Comparison of ENCODE assay signal across 1 cellular context in the genomic region with DNA sequence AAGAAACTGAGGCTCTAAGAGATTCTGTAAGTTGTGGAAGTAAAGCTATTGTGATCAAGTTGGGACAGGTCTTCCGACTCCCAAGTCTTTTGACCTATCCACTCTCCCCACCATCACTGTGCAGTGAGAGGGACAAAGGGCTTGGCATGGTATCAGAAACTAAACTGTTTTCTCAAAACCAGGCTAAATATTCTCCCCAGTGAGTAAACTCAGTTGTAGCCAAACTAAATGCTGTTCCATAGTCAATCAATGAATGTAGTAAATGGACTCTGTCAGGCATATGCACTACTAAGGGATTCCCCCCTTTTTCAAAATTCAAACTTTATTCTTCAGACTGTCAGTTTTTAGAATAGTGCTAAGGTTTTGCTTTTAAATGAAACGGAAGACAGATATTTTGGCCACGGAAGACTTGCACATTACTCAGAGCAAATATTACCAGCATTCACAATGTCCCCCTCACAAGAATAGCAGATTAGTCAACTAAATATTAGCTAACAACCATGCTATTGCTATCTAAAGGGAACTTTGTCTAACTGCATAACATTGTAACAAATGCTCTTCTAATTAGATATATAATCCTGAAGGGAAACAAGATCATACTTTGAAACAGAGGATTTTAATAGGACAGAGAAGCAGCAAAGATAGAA.
TF ChIP-seq lines count a peak whose summit lies in the region.

No MANE protein-coding gene starts in this region.

TF ChIP-seq in WTC11, 78 proteins besides CTCF, POLR2A, EP300 and RAD21:
- TF ChIP-seq ETV6 (CRISPR knock-in tag; IDR thresholded peaks at IDR 0.05) (no peak), ZNF138 (CRISPR knock-in tag; conservative IDR thresholded peaks at IDR 0.05) (no peak), SP1 (CRISPR knock-in tag; conservative IDR thresholded peaks at IDR 0.05) (no peak), GTF2I (CRISPR knock-in tag; conservative IDR thresholded peaks at IDR 0.05) (no peak), CBFB (CRISPR knock-in tag; IDR thresholded peaks at IDR 0.05; ENCODE audit: low read depth) (no peak), CREM (CRISPR knock-in tag; IDR thresholded peaks at IDR 0.05) (no peak), NFYB (CRISPR knock-in tag; conservative IDR thresholded peaks at IDR 0.05; ENCODE audit: low read depth) (no peak)
- TF ChIP-seq, protein P1, sequence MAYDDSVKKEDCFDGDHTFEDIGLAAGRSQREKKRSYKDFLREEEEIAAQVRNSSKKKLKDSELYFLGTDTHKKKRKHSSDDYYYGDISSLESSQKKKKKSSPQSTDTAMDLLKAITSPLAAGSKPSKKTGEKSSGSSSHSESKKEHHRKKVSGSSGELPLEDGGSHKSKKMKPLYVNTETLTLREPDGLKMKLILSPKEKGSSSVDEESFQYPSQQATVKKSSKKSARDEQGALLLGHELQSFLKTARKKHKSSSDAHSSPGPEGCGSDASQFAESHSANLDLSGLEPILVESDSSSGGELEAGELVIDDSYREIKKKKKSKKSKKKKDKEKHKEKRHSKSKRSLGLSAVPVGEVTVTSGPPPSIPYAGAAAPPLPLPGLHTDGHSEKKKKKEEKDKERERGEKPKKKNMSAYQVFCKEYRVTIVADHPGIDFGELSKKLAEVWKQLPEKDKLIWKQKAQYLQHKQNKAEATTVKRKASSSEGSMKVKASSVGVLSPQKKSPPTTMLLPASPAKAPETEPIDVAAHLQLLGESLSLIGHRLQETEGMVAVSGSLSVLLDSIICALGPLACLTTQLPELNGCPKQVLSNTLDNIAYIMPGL (CRISPR knock-in tag; IDR thresholded peaks at IDR 0.05): no peak
- TF ChIP-seq, protein P2, sequence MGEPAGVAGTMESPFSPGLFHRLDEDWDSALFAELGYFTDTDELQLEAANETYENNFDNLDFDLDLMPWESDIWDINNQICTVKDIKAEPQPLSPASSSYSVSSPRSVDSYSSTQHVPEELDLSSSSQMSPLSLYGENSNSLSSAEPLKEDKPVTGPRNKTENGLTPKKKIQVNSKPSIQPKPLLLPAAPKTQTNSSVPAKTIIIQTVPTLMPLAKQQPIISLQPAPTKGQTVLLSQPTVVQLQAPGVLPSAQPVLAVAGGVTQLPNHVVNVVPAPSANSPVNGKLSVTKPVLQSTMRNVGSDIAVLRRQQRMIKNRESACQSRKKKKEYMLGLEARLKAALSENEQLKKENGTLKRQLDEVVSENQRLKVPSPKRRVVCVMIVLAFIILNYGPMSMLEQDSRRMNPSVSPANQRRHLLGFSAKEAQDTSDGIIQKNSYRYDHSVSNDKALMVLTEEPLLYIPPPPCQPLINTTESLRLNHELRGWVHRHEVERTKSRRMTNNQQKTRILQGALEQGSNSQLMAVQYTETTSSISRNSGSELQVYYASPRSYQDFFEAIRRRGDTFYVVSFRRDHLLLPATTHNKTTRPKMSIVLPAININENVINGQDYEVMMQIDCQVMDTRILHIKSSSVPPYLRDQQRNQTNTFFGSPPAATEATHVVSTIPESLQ (CRISPR knock-in tag; IDR thresholded peaks at IDR 0.05): no peak
- TF ChIP-seq, protein P3, sequence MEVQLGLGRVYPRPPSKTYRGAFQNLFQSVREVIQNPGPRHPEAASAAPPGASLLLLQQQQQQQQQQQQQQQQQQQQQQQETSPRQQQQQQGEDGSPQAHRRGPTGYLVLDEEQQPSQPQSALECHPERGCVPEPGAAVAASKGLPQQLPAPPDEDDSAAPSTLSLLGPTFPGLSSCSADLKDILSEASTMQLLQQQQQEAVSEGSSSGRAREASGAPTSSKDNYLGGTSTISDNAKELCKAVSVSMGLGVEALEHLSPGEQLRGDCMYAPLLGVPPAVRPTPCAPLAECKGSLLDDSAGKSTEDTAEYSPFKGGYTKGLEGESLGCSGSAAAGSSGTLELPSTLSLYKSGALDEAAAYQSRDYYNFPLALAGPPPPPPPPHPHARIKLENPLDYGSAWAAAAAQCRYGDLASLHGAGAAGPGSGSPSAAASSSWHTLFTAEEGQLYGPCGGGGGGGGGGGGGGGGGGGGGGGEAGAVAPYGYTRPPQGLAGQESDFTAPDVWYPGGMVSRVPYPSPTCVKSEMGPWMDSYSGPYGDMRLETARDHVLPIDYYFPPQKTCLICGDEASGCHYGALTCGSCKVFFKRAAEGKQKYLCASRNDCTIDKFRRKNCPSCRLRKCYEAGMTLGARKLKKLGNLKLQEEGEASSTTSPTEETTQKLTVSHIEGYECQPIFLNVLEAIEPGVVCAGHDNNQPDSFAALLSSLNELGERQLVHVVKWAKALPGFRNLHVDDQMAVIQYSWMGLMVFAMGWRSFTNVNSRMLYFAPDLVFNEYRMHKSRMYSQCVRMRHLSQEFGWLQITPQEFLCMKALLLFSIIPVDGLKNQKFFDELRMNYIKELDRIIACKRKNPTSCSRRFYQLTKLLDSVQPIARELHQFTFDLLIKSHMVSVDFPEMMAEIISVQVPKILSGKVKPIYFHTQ (CRISPR knock-in tag; IDR thresholded peaks at IDR 0.05): no peak
- TF ChIP-seq, protein P4, sequence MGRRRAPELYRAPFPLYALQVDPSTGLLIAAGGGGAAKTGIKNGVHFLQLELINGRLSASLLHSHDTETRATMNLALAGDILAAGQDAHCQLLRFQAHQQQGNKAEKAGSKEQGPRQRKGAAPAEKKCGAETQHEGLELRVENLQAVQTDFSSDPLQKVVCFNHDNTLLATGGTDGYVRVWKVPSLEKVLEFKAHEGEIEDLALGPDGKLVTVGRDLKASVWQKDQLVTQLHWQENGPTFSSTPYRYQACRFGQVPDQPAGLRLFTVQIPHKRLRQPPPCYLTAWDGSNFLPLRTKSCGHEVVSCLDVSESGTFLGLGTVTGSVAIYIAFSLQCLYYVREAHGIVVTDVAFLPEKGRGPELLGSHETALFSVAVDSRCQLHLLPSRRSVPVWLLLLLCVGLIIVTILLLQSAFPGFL (CRISPR knock-in tag; IDR thresholded peaks at IDR 0.05; ENCODE audit: borderline replicate concordance): no peak
- TF ChIP-seq, protein P5, sequence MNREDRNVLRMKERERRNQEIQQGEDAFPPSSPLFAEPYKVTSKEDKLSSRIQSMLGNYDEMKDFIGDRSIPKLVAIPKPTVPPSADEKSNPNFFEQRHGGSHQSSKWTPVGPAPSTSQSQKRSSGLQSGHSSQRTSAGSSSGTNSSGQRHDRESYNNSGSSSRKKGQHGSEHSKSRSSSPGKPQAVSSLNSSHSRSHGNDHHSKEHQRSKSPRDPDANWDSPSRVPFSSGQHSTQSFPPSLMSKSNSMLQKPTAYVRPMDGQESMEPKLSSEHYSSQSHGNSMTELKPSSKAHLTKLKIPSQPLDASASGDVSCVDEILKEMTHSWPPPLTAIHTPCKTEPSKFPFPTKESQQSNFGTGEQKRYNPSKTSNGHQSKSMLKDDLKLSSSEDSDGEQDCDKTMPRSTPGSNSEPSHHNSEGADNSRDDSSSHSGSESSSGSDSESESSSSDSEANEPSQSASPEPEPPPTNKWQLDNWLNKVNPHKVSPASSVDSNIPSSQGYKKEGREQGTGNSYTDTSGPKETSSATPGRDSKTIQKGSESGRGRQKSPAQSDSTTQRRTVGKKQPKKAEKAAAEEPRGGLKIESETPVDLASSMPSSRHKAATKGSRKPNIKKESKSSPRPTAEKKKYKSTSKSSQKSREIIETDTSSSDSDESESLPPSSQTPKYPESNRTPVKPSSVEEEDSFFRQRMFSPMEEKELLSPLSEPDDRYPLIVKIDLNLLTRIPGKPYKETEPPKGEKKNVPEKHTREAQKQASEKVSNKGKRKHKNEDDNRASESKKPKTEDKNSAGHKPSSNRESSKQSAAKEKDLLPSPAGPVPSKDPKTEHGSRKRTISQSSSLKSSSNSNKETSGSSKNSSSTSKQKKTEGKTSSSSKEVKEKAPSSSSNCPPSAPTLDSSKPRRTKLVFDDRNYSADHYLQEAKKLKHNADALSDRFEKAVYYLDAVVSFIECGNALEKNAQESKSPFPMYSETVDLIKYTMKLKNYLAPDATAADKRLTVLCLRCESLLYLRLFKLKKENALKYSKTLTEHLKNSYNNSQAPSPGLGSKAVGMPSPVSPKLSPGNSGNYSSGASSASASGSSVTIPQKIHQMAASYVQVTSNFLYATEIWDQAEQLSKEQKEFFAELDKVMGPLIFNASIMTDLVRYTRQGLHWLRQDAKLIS (CRISPR knock-in tag; IDR thresholded peaks at IDR 0.05; ENCODE audit: borderline replicate concordance): no peak
